1 cellular context compared by ENCODE assay signal in genomic region chr22:36367479-36367878, GRCh38.
TF ChIP-seq lines count a peak whose summit lies in the region.

No MANE protein-coding gene starts in this region.

TF ChIP-seq in GM12878, 131 proteins besides CTCF, POLR2A, EP300 and RAD21 (continued from another document):
- TF ChIP-seq ZBTB40 (IDR thresholded peaks at IDR 0.05; ENCODE audit: borderline replicate concordance) = no peak
- TF ChIP-seq NFIC (IDR thresholded peaks at IDR 0.05; ENCODE audit: low read depth, low read length) = no peak
- no peak for TF ChIP-seq NFXL1 (IDR thresholded peaks at IDR 0.05; ENCODE audit: borderline replicate concordance)
TF ChIP-seq in GM12878: peak in this region for 0.
